16 cellular contexts compared by ENCODE assay signal in the genomic region with DNA sequence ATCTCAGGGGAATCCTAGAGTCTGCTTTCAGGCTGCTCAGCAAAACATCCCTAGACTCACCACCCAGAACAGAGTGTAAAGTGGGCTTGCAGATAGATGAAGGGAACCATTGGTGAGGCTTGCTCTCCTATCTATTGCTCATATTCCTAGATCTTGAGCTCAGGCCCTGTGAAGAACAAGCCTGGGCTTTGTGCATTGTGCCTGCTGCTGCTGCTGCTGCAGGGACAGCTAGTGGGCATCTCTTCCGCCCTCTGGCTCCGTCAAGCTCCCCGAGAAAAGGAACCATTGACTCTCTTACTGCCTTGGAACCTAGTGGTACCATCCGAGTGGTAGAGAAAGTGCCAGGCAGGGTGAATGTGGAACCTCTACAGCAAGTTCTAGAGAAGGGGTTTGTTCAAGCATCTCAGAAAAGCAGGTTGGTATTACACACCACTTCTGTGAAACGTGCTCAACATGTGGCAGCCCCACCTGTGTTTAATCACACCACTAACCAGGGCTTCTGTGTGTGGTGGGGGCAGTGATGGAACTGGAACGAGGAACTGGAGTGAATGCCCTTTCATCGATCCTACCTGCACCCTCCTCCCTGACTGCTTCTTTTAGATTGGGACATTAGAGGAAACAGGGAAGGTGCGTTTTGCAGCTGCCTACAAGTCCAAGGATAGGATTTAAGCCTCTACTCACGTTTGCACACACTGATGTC.
"Had no signal": no experiment of that assay in that cellular context is flagged by ENCODE, and none has a peak within 500 bp of the region (broad histone marks: within the 10 kb centered on the region; RNA-seq: fewer than 3 reads in every experiment).

No MANE protein-coding gene starts in this region.

- ATAC-seq: activated CD8-positive, alpha-beta T cell treated with anti-CD3 and anti-CD28 coated beads, Interleukin-2, amount 10 ng/mL, durations not matched to agents 7 days and 5 days; heart right ventricle; left lung had no signal

- H3K36me3 ChIP-seq: transverse colon had no signal

- DNase-seq: activated CD8-positive, alpha-beta memory T cell treated with anti-CD3 and anti-CD28 coated beads, Interleukin-2, amount 50 U/mL, for 4 hours; activated CD8-positive, alpha-beta T cell treated with anti-CD3 and anti-CD28 coated beads, Interleukin-2, amount 10 ng/mL, durations not matched to agents 7 days and 5 days; activated effector memory CD4-positive, alpha-beta T cell treated with anti-CD3 and anti-CD28 coated beads, Interleukin-2, amount 50 U/mL, for 16 hours; activated T-cell treated with anti-CD3 and anti-CD28 coated beads, Interleukin-2, amount 50 U/mL, for 48 hours; brain microvascular endothelial cell; effector memory CD4-positive, alpha-beta T cell; heart right ventricle; left lung; spleen; stimulated activated CD4-positive, alpha-beta T cell treated with anti-CD3 and anti-CD28 coated beads, Interleukin-1b, Interleukin-23, amount 100 ng/mL, for 48 hours; stomach; transverse colon; WERI-Rb-1 had no signal

- H3K9me3 ChIP-seq: adrenal gland, heart right ventricle, left lung, sigmoid colon, spleen, stomach, transverse colon, vagina had no signal

- H3K27me3 ChIP-seq: adrenal gland, brain microvascular endothelial cell, heart right ventricle, left lung, sigmoid colon, spleen, stomach, transverse colon, vagina had no signal

- H3K27ac ChIP-seq: adrenal gland, brain microvascular endothelial cell, heart right ventricle, left lung, sigmoid colon, spleen, stomach, transverse colon, vagina, WERI-Rb-1 had no signal

- H3K4me3 ChIP-seq: adrenal gland, heart right ventricle, left lung, sigmoid colon, spleen, stomach, transverse colon, vagina had no signal

- H3K4me1 ChIP-seq: left lung had no signal
